ENCODE assay signal across 12 cellular contexts in genomic region chr6:52507557-52508260, GRCh38.
A peak's percentile ranks its signal among the peaks of the same experiment; 100 is the strongest.
DNase-seq lines count a peak whose midpoint lies in the region; ATAC-seq and TF ChIP-seq lines count a peak whose summit lies in the region.
"Had no signal": no experiment of that assay in that cellular context is flagged by ENCODE, and none has a peak within 500 bp of the region (broad histone marks: within the 10 kb centered on the region; RNA-seq: fewer than 3 reads in every experiment).

No MANE protein-coding gene starts in this region.

- TF ChIP-seq CTCF in choroid plexus epithelial cell (conservative IDR thresholded peaks at IDR 0.05; ENCODE audit: low read depth, low read length), result no peak
- TF ChIP-seq CTCF in activated CD8-positive, alpha-beta T cell treated with anti-CD3 and anti-CD28 coated beads for 36 hours (IDR thresholded peaks at IDR 0.05), result no peak

- no peak for ATAC-seq in GM18867 (IDR thresholded peaks at IDR 0.05; ENCODE audit: unreplicated experiment)
- no peak for ATAC-seq in activated CD8-positive, alpha-beta T cell treated with anti-CD3 and anti-CD28 coated beads for 36 hours

- H3K4me3 ChIP-seq in choroid plexus epithelial cell (ENCODE audit: low read depth, low read length), result no peak overlapping the region
- H3K4me3 ChIP-seq in skeletal muscle cell (ENCODE audit: low read depth, low read length), result no peak overlapping the region
- H3K4me3 ChIP-seq in HAP-1, result no peak overlapping the region

- H3K36me3 Mint-ChIP-seq in activated CD8-positive, alpha-beta T cell treated with anti-CD3 and anti-CD28 coated beads for 36 hours (ENCODE audit: low read depth), result no peaks in the 10 kb centered on the region

- POLR2A ChIA-PET in activated CD8-positive, alpha-beta T cell treated with anti-CD3 and anti-CD28 coated beads for 36 hours (lab: Charles Lee), result no interaction called here

- H3K27me3 Mint-ChIP-seq in activated CD8-positive, alpha-beta T cell treated with anti-CD3 and anti-CD28 coated beads for 36 hours, result no peaks in the 10 kb centered on the region
- H3K27me3 Mint-ChIP-seq: brain had no signal

- in situ Hi-C loops in HAP-1 (cut with MboI; ENCODE audit: low sequenced_read_pairs), result no loop called here

- H3K27me3 ChIP-seq in HAP-1 (ENCODE audit: low read depth), result no peaks in the 10 kb centered on the region

- no peak overlapping the region for H3K27ac Mint-ChIP-seq in activated CD8-positive, alpha-beta T cell treated with anti-CD3 and anti-CD28 coated beads for 36 hours

- H3K36me3 ChIP-seq in HAP-1 (replicated peaks), result peaks cover 24% of the 10 kb centered on the region

- no peaks in the 10 kb centered on the region for H3K9me3 Mint-ChIP-seq in activated CD8-positive, alpha-beta T cell treated with anti-CD3 and anti-CD28 coated beads for 36 hours

- intact Hi-C loops in activated CD8-positive, alpha-beta T cell treated with anti-CD3 and anti-CD28 coated beads for 36 hours (cut with micrococcal nuclease), result no loop called here

- H3K4me1 Mint-ChIP-seq in activated CD8-positive, alpha-beta T cell treated with anti-CD3 and anti-CD28 coated beads for 36 hours (ENCODE audit: low read depth), result no peaks in the 10 kb centered on the region

- CTCF ChIA-PET in activated CD8-positive, alpha-beta T cell treated with anti-CD3 and anti-CD28 coated beads for 36 hours (lab: Charles Lee), result interaction anchor here (1.0 kb wide), 1 partner anchor 249 kb away, joined by 4 read pairs; no protein-coding TSS in a partner anchor

- no peak overlapping the region for H3K4me3 Mint-ChIP-seq in activated CD8-positive, alpha-beta T cell treated with anti-CD3 and anti-CD28 coated beads for 36 hours
- H3K4me3 Mint-ChIP-seq: brain had no signal

- H3K4me1 ChIP-seq in HAP-1, result peaks cover 17% of the 10 kb centered on the region

- H3K9me3 ChIP-seq in HAP-1, result no peaks in the 10 kb centered on the region

- peak; percentile 88 for DNase-seq in EL
- peak; percentile 85 for DNase-seq in M059J (ENCODE audit: low read depth)
- peak; percentile 71 for DNase-seq in choroid plexus epithelial cell (ENCODE audit: low read depth)
- peak; percentile 69 for DNase-seq in skeletal muscle cell (ENCODE audit: low read depth)
- no peak for DNase-seq in HAP-1 (ENCODE audit: low spot score in 2 of 2)
- DNase-seq in activated CD8-positive, alpha-beta T cell treated with anti-CD3 and anti-CD28 coated beads for 36 hours, result no peak
- DNase-seq: activated CD4-positive, alpha-beta T cell treated with anti-CD3 and anti-CD28 coated beads for 1 hour; NCI-H1436 treated with DMSO at 0.1 percent for 48 hours; NCI-H774; stimulated activated naive CD4-positive, alpha-beta T cell treated with Interleukin-2 at 50 U/mL for 16 hours had no signal

Comparison
In these comparisons a context has a peak if more than half of its experiments do, and no peak if none do; other contexts are left out.
1. DNase-seq: peak in EL (single experiment), M059J (single experiment), choroid plexus epithelial cell (single experiment) and skeletal muscle cell (single experiment); none in HAP-1 (0 of 2) and activated CD8-positive, alpha-beta T cell treated with anti-CD3 and anti-CD28 coated beads for 36 hours (single experiment).